Comparison of ENCODE assay signal across 16 cellular contexts in genomic region chr3:124363451-124363850, GRCh38.
A peak's percentile ranks its signal among the peaks of the same experiment; 100 is the strongest.
DNase-seq lines count a peak whose midpoint lies in the region; ATAC-seq and TF ChIP-seq lines count a peak whose summit lies in the region.
"Had no signal": no experiment of that assay in that cellular context is flagged by ENCODE, and none has a peak within 500 bp of the region (broad histone marks: within the 10 kb centered on the region; RNA-seq: fewer than 3 reads in every experiment).

No MANE protein-coding gene starts in this region.

- TF ChIP-seq CTCF in fibroblast of lung (conservative IDR thresholded peaks at IDR 0.05 in 1 of 2, IDR thresholded peaks at IDR 0.05 in 1 of 2; ENCODE audit: low read depth in 1 of 2, low read length in 2 of 2), result no peak
- TF ChIP-seq CTCF in osteocyte (IDR thresholded peaks at IDR 0.05), result no peak

- H3K4me3 Mint-ChIP-seq in osteocyte (ENCODE audit: unreplicated experiment), result no peak overlapping the region
- no peak overlapping the region for H3K4me3 Mint-ChIP-seq in CD4-positive, alpha-beta memory T cell
- H3K4me3 Mint-ChIP-seq: T-helper 1 cell treated with Interleukin-12 subunit alpha and Interleukin-12 subunit beta and Interleukin-4 antibody, amounts not matched to agents 30 μg/mL and 1 μg/mL, for 36 hours had no signal

- H3K36me3 ChIP-seq in GM23248 (ENCODE audit: low read depth) (no peaks in the 10 kb centered on the region), fibroblast of lung (ENCODE audit: control insufficient read depth, insufficient read depth, low read length) (no peaks in the 10 kb centered on the region)
- no peaks in the 10 kb centered on the region for H3K36me3 ChIP-seq in CD4-positive, alpha-beta memory T cell (ENCODE audit: insufficient read depth, low read length)
- H3K36me3 ChIP-seq: gastrocnemius medialis, Peyer's patch, upper lobe of left lung had no signal

- peaks cover 26% of the 10 kb centered on the region for H3K4me1 Mint-ChIP-seq in osteocyte (ENCODE audit: unreplicated experiment)
- no peaks in the 10 kb centered on the region for H3K4me1 Mint-ChIP-seq in CD4-positive, alpha-beta memory T cell

- no peaks in the 10 kb centered on the region for H3K27me3 Mint-ChIP-seq in osteocyte (ENCODE audit: unreplicated experiment)
- peaks cover 1 to 6% of the 10 kb centered on the region in 2 donors for H3K27me3 Mint-ChIP-seq in CD4-positive, alpha-beta memory T cell

- H3K36me3 Mint-ChIP-seq in osteocyte (ENCODE audit: unreplicated experiment), result no peaks in the 10 kb centered on the region
- no peaks in the 10 kb centered on the region for H3K36me3 Mint-ChIP-seq in CD4-positive, alpha-beta memory T cell

- H2AFZ ChIP-seq in GM23248 (no peak overlapping the region), fibroblast of lung (ENCODE audit: low read length) (no peak overlapping the region)

- no peaks in the 10 kb centered on the region for H3K9me3 ChIP-seq in GM23248 (ENCODE audit: low read depth)
- H3K9me3 ChIP-seq in fibroblast of lung (ENCODE audit: control insufficient read depth, insufficient read depth, low read depth, low read length), result no peaks in the 10 kb centered on the region
- H3K9me3 ChIP-seq in CD4-positive, alpha-beta memory T cell (ENCODE audit: control insufficient read depth in 1 of 2, low read length in 2 of 2), result no peaks in the 10 kb centered on the region
- H3K9me3 ChIP-seq: gastrocnemius medialis, Peyer's patch, upper lobe of left lung had no signal

- H3K79me2 ChIP-seq in GM23248 (ENCODE audit: insufficient read depth) (no peaks in the 10 kb centered on the region), fibroblast of lung (ENCODE audit: control insufficient read depth, insufficient read depth, low read length) (no peaks in the 10 kb centered on the region)

- H3K4me3 ChIP-seq in GM23248 (no peak overlapping the region), fibroblast of lung (replicated peaks in 1 of 4; ENCODE audit: control extremely low read depth in 1 of 4, insufficient read depth in 1 of 4, low read depth in 3 of 4, low read length in 4 of 4) (no peak overlapping the region)
- no peak overlapping the region for H3K4me3 ChIP-seq in CD4-positive, alpha-beta memory T cell (ENCODE audit: low read length in 2 of 2)
- H3K4me3 ChIP-seq: gastrocnemius medialis, GM12878, Peyer's patch, upper lobe of left lung had no signal

- H3K4me1 ChIP-seq in GM23248 (ENCODE audit: insufficient read depth), result peaks cover 4% of the 10 kb centered on the region
- H3K4me1 ChIP-seq in fibroblast of lung (ENCODE audit: control insufficient read depth, extremely low read depth, insufficient read depth, low read length), result no peaks in the 10 kb centered on the region
- no peaks in the 10 kb centered on the region for H3K4me1 ChIP-seq in CD4-positive, alpha-beta memory T cell (ENCODE audit: insufficient read depth, low read length)
- H3K4me1 ChIP-seq: gastrocnemius medialis, upper lobe of left lung had no signal

- H3K27me3 ChIP-seq in GM23248 (replicated peaks; ENCODE audit: insufficient read depth) (no peaks in the 10 kb centered on the region; the same call in 1 of the 2 replicates), fibroblast of lung (ENCODE audit: control insufficient read depth, insufficient read depth, low read length) (no peaks in the 10 kb centered on the region)
- no peaks in the 10 kb centered on the region for H3K27me3 ChIP-seq in CD4-positive, alpha-beta memory T cell (ENCODE audit: insufficient read depth, low read length)
- H3K27me3 ChIP-seq: gastrocnemius medialis, Peyer's patch, upper lobe of left lung had no signal

- CTCF ChIA-PET in CD4-positive, alpha-beta memory T cell (lab: Charles Lee; ENCODE audit: partially characterized antibody), result no interaction called here

- no peak for ATAC-seq in HG03354 (IDR thresholded peaks at IDR 0.05; ENCODE audit: poor library complexity, severe bottlenecking, unreplicated experiment)
- ATAC-seq: gastrocnemius medialis, GM12878 had no signal

- no peaks in the 10 kb centered on the region for H3F3A ChIP-seq in GM23248 (ENCODE audit: insufficient read depth)

- no peaks in the 10 kb centered on the region for H3K9me3 Mint-ChIP-seq in osteocyte (ENCODE audit: unreplicated experiment)
- peaks cover 0 to 3% (median 0%) of the 10 kb centered on the region in 8 donors for H3K9me3 Mint-ChIP-seq in CD4-positive, alpha-beta memory T cell
- H3K9me3 Mint-ChIP-seq: T-helper 1 cell treated with Interleukin-12 subunit alpha and Interleukin-12 subunit beta and Interleukin-4 antibody, amounts not matched to agents 30 μg/mL and 1 μg/mL, for 36 hours had no signal

- POLR2A ChIA-PET in CD4-positive, alpha-beta memory T cell (lab: Charles Lee; ENCODE audit: partially characterized antibody), result no interaction called here

- no peaks in the 10 kb centered on the region for H4K20me1 ChIP-seq in GM23248 (ENCODE audit: insufficient read depth)
- H4K20me1 ChIP-seq in fibroblast of lung (ENCODE audit: control insufficient read depth, extremely low read depth, insufficient read depth, low read length), result peaks cover 2% of the 10 kb centered on the region

- no peaks in the 10 kb centered on the region for H3K9me2 ChIP-seq in GM23248 (ENCODE audit: insufficient read depth)

- peak; percentile 67 for DNase-seq in GM23248
- peak; percentile 47 for DNase-seq in RPMI7951 (ENCODE audit: low read depth)
- DNase-seq in fibroblast of lung (ENCODE audit: low read depth in 2 of 2), result peak; percentile 88 to 96
- no peak for DNase-seq in osteocyte (ENCODE audit: extremely low spot score, unreplicated experiment)
- no peak for DNase-seq in HPDE6-E6E7 (ENCODE audit: extremely low spot score)
- DNase-seq in stimulated activated CD4-positive, alpha-beta T cell treated with anti-CD3 and anti-CD28 coated beads, Interleukin-15, amount 100 ng/mL, for 24 hours, result no peak
- DNase-seq in CD4-positive, alpha-beta memory T cell, result no peak
- DNase-seq: activated effector memory CD4-positive, alpha-beta T cell treated with anti-CD3 and anti-CD28 coated beads, Interleukin-2, amount 50 U/mL, for 16 hours; gastrocnemius medialis; MM.1S; occipital lobe; Peyer's patch; upper lobe of left lung had no signal

- H3K9ac ChIP-seq in GM23248 (no peak overlapping the region), fibroblast of lung (ENCODE audit: insufficient read depth, low read length) (no peak overlapping the region)

- H3K27ac ChIP-seq in GM23248 (no peak overlapping the region), fibroblast of lung (ENCODE audit: insufficient read depth, low read length) (no peak overlapping the region)
- H3K27ac ChIP-seq in CD4-positive, alpha-beta memory T cell (ENCODE audit: low read depth, low read length), result no peak overlapping the region
- H3K27ac ChIP-seq: gastrocnemius medialis, Peyer's patch, upper lobe of left lung had no signal

- peak overlapping the region; percentile 31 for H3K27ac Mint-ChIP-seq in osteocyte (ENCODE audit: unreplicated experiment)
- no peak overlapping the region for H3K27ac Mint-ChIP-seq in CD4-positive, alpha-beta memory T cell
- H3K27ac Mint-ChIP-seq: T-helper 1 cell treated with Interleukin-12 subunit alpha and Interleukin-12 subunit beta and Interleukin-4 antibody, amounts not matched to agents 30 μg/mL and 1 μg/mL, for 36 hours had no signal

- no peak overlapping the region for H3K4me2 ChIP-seq in GM23248 (ENCODE audit: unreplicated experiment)
- H3K4me2 ChIP-seq in fibroblast of lung (ENCODE audit: extremely low read depth, insufficient read depth, low read length), result no peak overlapping the region

- in situ Hi-C loops in GM23248 (cut with MboI), result no loop called here

- intact Hi-C loops in CD4-positive, alpha-beta memory T cell (cut with micrococcal nuclease), result no loop called here

Comparison
In these comparisons a context has a peak if more than half of its experiments do, and no peak if none do; other contexts are left out.
1. DNase-seq: peak in GM23248 (single experiment), RPMI7951 (single experiment) and fibroblast of lung (2 of 2); none in osteocyte (single experiment), HPDE6-E6E7 (single experiment), stimulated activated CD4-positive, alpha-beta T cell treated with anti-CD3 and anti-CD28 coated beads, Interleukin-15, amount 100 ng/mL, for 24 hours (single experiment) and CD4-positive, alpha-beta memory T cell (0 of 5).